In the genomic region with DNA sequence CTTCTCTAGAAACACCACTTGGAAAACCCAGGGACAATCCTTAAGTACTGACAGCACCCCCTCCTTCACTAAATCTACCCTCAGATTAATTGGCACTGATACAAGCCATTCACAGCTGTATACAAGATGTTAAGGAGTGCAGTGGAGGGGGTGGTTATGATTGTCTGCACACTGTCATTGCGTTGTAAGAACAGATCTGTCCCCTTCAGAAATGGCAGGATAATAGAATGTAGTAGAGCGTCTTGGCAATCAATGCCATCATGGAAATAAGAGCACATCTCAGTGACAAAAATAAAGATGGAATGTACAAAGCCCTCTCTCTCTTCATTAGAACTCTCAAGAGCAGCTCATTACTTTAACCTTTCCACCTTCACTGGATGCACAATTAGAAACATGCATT, we compare ENCODE assay signal across 25 cellular contexts.
"Had no signal": no experiment of that assay in that cellular context is flagged by ENCODE, and none has a peak within 500 bp of the region (broad histone marks: within the 10 kb centered on the region; RNA-seq: fewer than 3 reads in every experiment).

No MANE protein-coding gene starts in this region.

- DNase-seq: stimulated activated CD4-positive, alpha-beta T cell treated with anti-CD3 and anti-CD28 coated beads, Interleukin-2, amount 100 ng/mL, for 48 hours; stimulated activated CD4-positive, alpha-beta T cell treated with anti-CD3 and anti-CD28 coated beads, Interleukin-4, amount 100 ng/mL, for 1 hour; stimulated activated CD4-positive, alpha-beta T cell treated with anti-CD3 and anti-CD28 coated beads, Interleukin-4, amount 100 ng/mL, for 24 hours; stimulated activated CD4-positive, alpha-beta T cell treated with anti-CD3 and anti-CD28 coated beads, Interleukin-4, amount 100 ng/mL, for 4 hours; stimulated activated CD8-positive, alpha-beta memory T cell treated with anti-CD3 and anti-CD28 coated beads, Interleukin-4, amount 100 ng/mL, for 48 hours; stimulated activated naive B cell treated with anti-CD40 and anti-IgM and Interleukin-4, amounts not matched to agents 10 μg/mL and 1 μg/mL and 100 μg/mL, for 72 hours; stimulated activated naive CD4-positive, alpha-beta T cell; stimulated activated naive CD4-positive, alpha-beta T cell treated with Interleukin-2 at 50 U/mL for 16 hours; stimulated activated naive CD8-positive, alpha-beta T cell treated with anti-CD3 and anti-CD28 coated beads, Interleukin-15, amount 100 ng/mL, for 72 hours; stimulated activated naive CD8-positive, alpha-beta T cell treated with anti-CD3 and anti-CD28 coated beads, Interleukin-15, Interleukin-2, amounts not matched to agents 100 U/mL and 50 U/mL, for 24 hours; stomach; substantia nigra; testis; tibial artery; transverse colon; trophoblast cell; upper lobe of left lung; upper lobe of right lung; uterus had no signal

- H3K4me1 ChIP-seq: stomach, suprapubic skin, testis, tibial artery, tibial nerve, transverse colon, upper lobe of left lung, upper lobe of right lung, uterus, vagina had no signal

- H3K36me3 ChIP-seq: stomach, suprapubic skin, thoracic aorta, tibial artery, tibial nerve, transverse colon, upper lobe of left lung, upper lobe of right lung, uterus, vagina had no signal

- H3K27me3 ChIP-seq: stomach, suprapubic skin, testis, tibial artery, tibial nerve, transverse colon, upper lobe of left lung, upper lobe of right lung, uterus, vagina had no signal

- H3K27ac ChIP-seq: stomach, suprapubic skin, testis, thoracic aorta, tibial artery, tibial nerve, transverse colon, upper lobe of left lung, upper lobe of right lung, uterus, vagina had no signal

- H3K9me3 ChIP-seq: stomach, suprapubic skin, testis, thoracic aorta, tibial artery, tibial nerve, transverse colon, upper lobe of left lung, upper lobe of right lung, uterus, vagina had no signal

- H3K4me3 ChIP-seq: stomach, suprapubic skin, testis, thoracic aorta, tibial artery, tibial nerve, transverse colon, upper lobe of left lung, upper lobe of right lung, uterus, vagina had no signal

- ATAC-seq: stimulated activated effector memory CD8-positive, alpha-beta T cell treated with anti-CD3 and anti-CD28 coated beads, Interleukin-12 subunit alpha, Interleukin-12 subunit beta, amount 100 ng/mL, for 72 hours; stimulated activated memory B cell treated with anti-CD40 and anti-IgM and Interleukin-4, amounts not matched to agents 10 μg/mL and 1 μg/mL and 100 μg/mL, for 72 hours; stimulated activated naive B cell treated with anti-CD40 and anti-IgM and Interleukin-4, amounts not matched to agents 10 μg/mL and 1 μg/mL and 100 μg/mL, for 72 hours; stimulated activated naive CD8-positive, alpha-beta T cell treated with anti-CD3 and anti-CD28 coated beads, Interleukin-15, amount 100 ng/mL, for 72 hours; stimulated activated naive CD8-positive, alpha-beta T cell treated with anti-CD3 and anti-CD28 coated beads, Interleukin-15, Interleukin-2, amounts not matched to agents 100 U/mL and 50 U/mL, for 24 hours; upper lobe of right lung had no signal
